ENCODE assay signal across 1 cellular context in genomic region chr9:68739631-68740174, GRCh38.
A peak's percentile ranks its signal among the peaks of the same experiment; 100 is the strongest.
TF ChIP-seq lines count a peak whose summit lies in the region.

No MANE protein-coding gene starts in this region.

TF ChIP-seq in HepG2, 621 proteins besides CTCF, POLR2A, EP300 and RAD21 (continued from another document and continues in another):
- no peak for TF ChIP-seq ZBTB40 (IDR thresholded peaks at IDR 0.05)
- no peak for TF ChIP-seq ZBTB40 (CRISPR knock-in tag; IDR thresholded peaks at IDR 0.05)
- TF ChIP-seq IKZF4 (CRISPR knock-in tag; IDR thresholded peaks at IDR 0.05; ENCODE audit: borderline replicate concordance, low read depth, not compliant biosample characterization) = no peak
- TF ChIP-seq SAFB2 (CRISPR knock-in tag; IDR thresholded peaks at IDR 0.05; ENCODE audit: borderline replicate concordance, low read depth) = no peak
- no peak for TF ChIP-seq LRRFIP1 (CRISPR knock-in tag; conservative IDR thresholded peaks at IDR 0.05)
- no peak for TF ChIP-seq CCDC6 (CRISPR knock-in tag; IDR thresholded peaks at IDR 0.05)
- no peak for TF ChIP-seq ZIK1 (CRISPR knock-in tag; IDR thresholded peaks at IDR 0.05; ENCODE audit: borderline replicate concordance, low read depth)
- TF ChIP-seq PRDM15 (CRISPR knock-in tag; IDR thresholded peaks at IDR 0.05) = no peak
- TF ChIP-seq ZNF496 (CRISPR knock-in tag; IDR thresholded peaks at IDR 0.05; ENCODE audit: insufficient replicate concordance) = no peak
- no peak for TF ChIP-seq THYN1 (CRISPR knock-in tag; IDR thresholded peaks at IDR 0.05; ENCODE audit: borderline replicate concordance, low read depth)
- peak; percentile 71 for TF ChIP-seq KMT2A (CRISPR knock-in tag; IDR thresholded peaks at IDR 0.05)
- TF ChIP-seq ZNF766 (CRISPR knock-in tag; IDR thresholded peaks at IDR 0.05; ENCODE audit: borderline replicate concordance) = no peak
- TF ChIP-seq KAT2B (IDR thresholded peaks at IDR 0.05; ENCODE audit: borderline replicate concordance, low read depth, low read length) = no peak
- no peak for TF ChIP-seq MED8 (CRISPR knock-in tag; IDR thresholded peaks at IDR 0.05; ENCODE audit: insufficient replicate concordance)
- TF ChIP-seq STAG1 (CRISPR knock-in tag; IDR thresholded peaks at IDR 0.05) = peak; percentile 3; the same call in 1 of the 2 replicates
- no peak for TF ChIP-seq ZNF790 (CRISPR knock-in tag; IDR thresholded peaks at IDR 0.05; ENCODE audit: borderline replicate concordance)
- TF ChIP-seq ERF (CRISPR knock-in tag; IDR thresholded peaks at IDR 0.05) = peak; percentile 87
- TF ChIP-seq ZNF549 (CRISPR knock-in tag; IDR thresholded peaks at IDR 0.05) = no peak
- no peak for TF ChIP-seq ARID2 (CRISPR knock-in tag; IDR thresholded peaks at IDR 0.05; ENCODE audit: borderline replicate concordance)
- TF ChIP-seq ZNF382 (CRISPR knock-in tag; IDR thresholded peaks at IDR 0.05; ENCODE audit: borderline replicate concordance) = no peak
- TF ChIP-seq ZBTB2 (CRISPR knock-in tag; IDR thresholded peaks at IDR 0.05; ENCODE audit: low read depth) = no peak
- no peak for TF ChIP-seq NFE2L1 (CRISPR knock-in tag; IDR thresholded peaks at IDR 0.05; ENCODE audit: borderline replicate concordance)
- no peak for TF ChIP-seq ZNF407 (CRISPR knock-in tag; IDR thresholded peaks at IDR 0.05; ENCODE audit: not compliant biosample characterization)
- TF ChIP-seq SP5 (CRISPR knock-in tag; IDR thresholded peaks at IDR 0.05; ENCODE audit: borderline replicate concordance, low read depth) = peak; percentile 56; the same call in 1 of the 2 replicates
- TF ChIP-seq SIX4 (CRISPR knock-in tag; IDR thresholded peaks at IDR 0.05) = no peak
- TF ChIP-seq ZNF7 (CRISPR knock-in tag; IDR thresholded peaks at IDR 0.05) = no peak
- TF ChIP-seq ZNF850 (CRISPR knock-in tag; conservative IDR thresholded peaks at IDR 0.05) = no peak
